In the genomic region with DNA sequence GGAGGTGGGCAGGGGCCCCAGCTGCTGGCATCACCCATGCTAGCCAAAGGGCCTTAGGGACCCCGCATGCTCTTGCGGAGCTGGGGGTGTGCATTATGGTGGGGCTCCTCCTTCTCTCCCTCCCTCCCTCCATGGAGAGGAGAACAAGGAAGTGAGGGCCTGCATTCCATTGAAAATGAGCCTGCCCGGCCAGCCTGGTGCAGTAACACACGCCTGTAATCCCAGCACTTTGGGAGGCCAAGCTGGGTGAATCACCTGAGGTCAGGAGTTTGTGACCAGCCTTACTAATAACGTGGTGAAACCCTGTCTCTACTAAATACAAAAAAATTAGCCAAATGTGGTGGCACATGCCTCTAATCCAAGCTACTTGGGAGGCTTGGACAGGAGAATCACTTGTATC, we compare ENCODE assay signal across 13 cellular contexts.
"Had no signal": no experiment of that assay in that cellular context is flagged by ENCODE, and none has a peak within 500 bp of the region (broad histone marks: within the 10 kb centered on the region; RNA-seq: fewer than 3 reads in every experiment).

No MANE protein-coding gene starts in this region.

- H3K9me3 ChIP-seq: ascending aorta, colonic mucosa, right atrium auricular region, tibial nerve had no signal

- H3K27ac ChIP-seq: ascending aorta, colonic mucosa, right atrium auricular region, skin epidermis, tibial nerve had no signal

- H3K36me3 ChIP-seq: colonic mucosa had no signal

- H3K4me3 ChIP-seq: ascending aorta, colonic mucosa, lung, right atrium auricular region, skin epidermis, tibial nerve had no signal

- H3K4me1 ChIP-seq: ascending aorta had no signal

- H3K27me3 ChIP-seq: ascending aorta, colonic mucosa, right atrium auricular region, tibial nerve had no signal

- DNase-seq: activated gamma-delta T cell treated with Interleukin-2 at 50 U/mL for 16 hours; activated T-cell treated with anti-CD3 and anti-CD28 coated beads, Interleukin-2, amount 50 U/mL, for 48 hours; caudate nucleus; colonic mucosa; hypothalamus; left colon; naive B cell; T-helper 17 cell had no signal
